Comparison of ENCODE assay signal across 25 cellular contexts in the genomic region with DNA sequence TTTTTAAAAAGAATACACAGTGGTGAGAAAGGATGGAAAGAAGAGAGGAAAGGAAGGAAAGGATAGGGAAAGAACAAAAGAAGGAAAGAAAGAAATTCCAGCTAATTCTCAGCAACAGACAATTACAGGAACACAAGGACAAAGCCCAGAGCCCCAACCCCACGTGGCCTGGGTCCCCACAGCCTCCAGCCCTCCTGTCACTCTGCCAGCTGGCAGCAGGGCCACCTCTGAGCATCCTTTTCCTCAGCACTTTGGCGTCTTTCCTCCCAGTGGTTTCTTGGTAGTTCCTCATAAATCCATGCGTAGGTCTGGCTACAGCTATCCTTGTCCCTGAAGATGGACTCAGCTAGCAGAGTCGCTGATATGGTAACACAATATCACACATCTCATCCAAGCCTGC. TPM values are rescaled to one million over a fixed set of nuclear protein-coding genes. Genes with fewer than 3 reads are reported as not detected.
"Had no signal": no experiment of that assay in that cellular context is flagged by ENCODE, and none has a peak within 500 bp of the region (broad histone marks: within the 10 kb centered on the region; RNA-seq: fewer than 3 reads in every experiment).

No MANE protein-coding gene starts in this region.

- H3K36me3 Mint-ChIP-seq: activated naive CD8-positive, alpha-beta T cell; stimulated activated effector memory CD8-positive, alpha-beta T cell treated with anti-CD3 and anti-CD28 coated beads, Interleukin-12 subunit alpha, Interleukin-12 subunit beta, amount 100 ng/mL, for 72 hours had no signal

- H3K9me3 ChIP-seq: adrenal gland, tibial artery had no signal

- H3K27me3 Mint-ChIP-seq: stimulated activated naive CD8-positive, alpha-beta T cell treated with anti-CD3 and anti-CD28 coated beads, Interleukin-15, amount 100 ng/mL, for 72 hours had no signal

- H3K36me3 ChIP-seq: adrenal gland, breast epithelium, gastroesophageal sphincter, heart right ventricle, left lung, tibial artery had no signal

- H3K4me3 ChIP-seq: adrenal gland, breast epithelium, coronary artery, gastroesophageal sphincter, heart right ventricle, left lung, tibial artery had no signal

- H3K27me3 ChIP-seq: adrenal gland, breast epithelium, tibial artery had no signal

- H3K27ac Mint-ChIP-seq: activated naive CD8-positive, alpha-beta T cell; activated T-helper 2 cell treated with anti-CD3 and anti-CD28 coated beads, Interferon-gamma antibody, Interleukin-2, Interleukin-4, amounts not matched to agents 10 μg/mL and 5 μg/mL and 100 μg/mL, durations not matched to agents 14 hours and 24 hours and 36 hours; progenitor cell of endocrine pancreas; stimulated activated effector memory CD8-positive, alpha-beta T cell treated with anti-CD3 and anti-CD28 coated beads, Interleukin-12 subunit alpha, Interleukin-12 subunit beta, amount 100 ng/mL, for 72 hours; stimulated activated naive CD8-positive, alpha-beta T cell treated with anti-CD3 and anti-CD28 coated beads, Interleukin-15, amount 100 ng/mL, for 72 hours; T-helper 17 cell had no signal

- H3K4me1 ChIP-seq: adrenal gland had no signal

- H3K4me3 Mint-ChIP-seq: activated naive CD8-positive, alpha-beta T cell; activated T-cell treated with anti-CD3 and anti-CD28 coated beads, Interleukin-2, amount 50 U/mL, for 4 hours; stimulated activated effector memory CD8-positive, alpha-beta T cell treated with anti-CD3 and anti-CD28 coated beads, Interleukin-12 subunit alpha, Interleukin-12 subunit beta, amount 100 ng/mL, for 72 hours; stimulated activated naive CD8-positive, alpha-beta T cell treated with anti-CD3 and anti-CD28 coated beads, Interleukin-15, amount 100 ng/mL, for 72 hours; T-helper 17 cell had no signal

- H3K4me1 Mint-ChIP-seq: stimulated activated effector memory CD8-positive, alpha-beta T cell treated with anti-CD3 and anti-CD28 coated beads, Interleukin-12 subunit alpha, Interleukin-12 subunit beta, amount 100 ng/mL, for 72 hours; stimulated activated naive CD8-positive, alpha-beta T cell treated with anti-CD3 and anti-CD28 coated beads, Interleukin-15, amount 100 ng/mL, for 72 hours; T-helper 17 cell had no signal

- DNase-seq: activated CD4-positive, alpha-beta T cell treated with anti-CD3 and anti-CD28 coated beads for 4 hours; activated CD4-positive, alpha-beta T cell treated with anti-CD3 and anti-CD28 coated beads, Interleukin-2, amount 50 U/mL, for 48 hours; activated CD4-positive, CD25-positive, alpha-beta regulatory T cell; activated CD8-positive, alpha-beta memory T cell treated with anti-CD3 and anti-CD28 coated beads, Interleukin-2, amount 50 U/mL, for 48 hours; activated naive CD4-positive, alpha-beta T cell; activated T-cell treated with anti-CD3 and anti-CD28 coated beads, Interleukin-2, amount 50 U/mL, for 4 hours; midbrain; small intestine; stimulated activated CD4-positive, alpha-beta T cell treated with anti-CD3 and anti-CD28 coated beads, Interleukin-2, amount 100 ng/mL, for 24 hours; stimulated activated naive CD8-positive, alpha-beta T cell treated with anti-CD3 and anti-CD28 coated beads, Interleukin-15, amount 100 ng/mL, for 72 hours; SW 1271; T-helper 17 cell had no signal

- ATAC-seq: activated T-cell treated with anti-CD3 and anti-CD28 coated beads, Interleukin-2, amount 50 U/mL, for 4 hours; gastroesophageal sphincter; heart right ventricle; left lung; stimulated activated effector memory CD8-positive, alpha-beta T cell treated with anti-CD3 and anti-CD28 coated beads, Interleukin-12 subunit alpha, Interleukin-12 subunit beta, amount 100 ng/mL, for 72 hours; stimulated activated naive CD8-positive, alpha-beta T cell treated with anti-CD3 and anti-CD28 coated beads, Interleukin-15, amount 100 ng/mL, for 72 hours; T-helper 17 cell had no signal

- H3K27ac ChIP-seq: adrenal gland, epithelial cell of prostate, gastroesophageal sphincter, heart right ventricle, left lung, tibial artery had no signal

- H3K9me3 Mint-ChIP-seq: activated T-cell treated with anti-CD3 and anti-CD28 coated beads, Interleukin-2, amount 50 U/mL, for 4 hours; activated T-helper 2 cell treated with anti-CD3 and anti-CD28 coated beads, Interferon-gamma antibody, Interleukin-2, Interleukin-4, amounts not matched to agents 10 μg/mL and 5 μg/mL and 100 μg/mL, durations not matched to agents 14 hours and 24 hours and 36 hours; stimulated activated effector memory CD8-positive, alpha-beta T cell treated with anti-CD3 and anti-CD28 coated beads, Interleukin-12 subunit alpha, Interleukin-12 subunit beta, amount 100 ng/mL, for 72 hours; stimulated activated naive CD8-positive, alpha-beta T cell treated with anti-CD3 and anti-CD28 coated beads, Interleukin-15, amount 100 ng/mL, for 72 hours had no signal

RNA-seq across cellular contexts. Expression of a gene that starts 28.3 kb away (rescaled TPM):
- total RNA-seq: activated CD8-positive, alpha-beta memory T cell treated with anti-CD3 and anti-CD28 coated beads for 36 hours; activated T-helper 2 cell treated with anti-CD3 and anti-CD28 coated beads, Interferon-gamma antibody, Interleukin-2, Interleukin-4, amounts not matched to agents 10 μg/mL and 5 μg/mL and 100 μg/mL, durations not matched to agents 14 hours and 24 hours and 36 hours; T-helper 17 cell had no signal
